Comparison of ENCODE assay signal across 9 cellular contexts in genomic region chr6:29626948-29627761, GRCh38. TPM values are rescaled to one million over a fixed set of nuclear protein-coding genes. Genes with fewer than 3 reads are reported as not detected.
DNase-seq lines count a peak whose midpoint lies in the region; ATAC-seq and TF ChIP-seq lines count a peak whose summit lies in the region.
"Had no signal": no experiment of that assay in that cellular context is flagged by ENCODE, and none has a peak within 500 bp of the region (broad histone marks: within the 10 kb centered on the region; RNA-seq: fewer than 3 reads in every experiment).

No MANE protein-coding gene starts in this region.

- no peaks in the 10 kb centered on the region for H3K36me3 ChIP-seq in duodenal mucosa (ENCODE audit: control insufficient read depth in 1 of 2, insufficient read depth in 2 of 2, low read length in 2 of 2)
- peaks cover 11% of the 10 kb centered on the region for H3K36me3 ChIP-seq in muscle layer of colon (ENCODE audit: insufficient read depth, low read length)
- no peaks in the 10 kb centered on the region for H3K36me3 ChIP-seq in vagina

- peaks cover 2% of the 10 kb centered on the region for H3K27me3 Mint-ChIP-seq in activated naive CD4-positive, alpha-beta T cell treated with anti-CD3 and anti-CD28 coated beads, Interleukin-2, amount 50 U/mL, for 24 hours

- H3K27ac Mint-ChIP-seq in activated naive CD4-positive, alpha-beta T cell treated with anti-CD3 and anti-CD28 coated beads, Interleukin-2, amount 50 U/mL, for 24 hours, result peak overlapping the region; percentile 1

- H3K27ac ChIP-seq in duodenal mucosa (ENCODE audit: low read depth, low read length) (no peak overlapping the region), muscle layer of colon (ENCODE audit: low read depth, low read length) (peak overlapping the region; percentile 63), vagina (peak overlapping the region; percentile 89)

- peak overlapping the region; percentile 66 for H3K4me3 Mint-ChIP-seq in activated naive CD4-positive, alpha-beta T cell treated with anti-CD3 and anti-CD28 coated beads, Interleukin-2, amount 50 U/mL, for 24 hours

- ATAC-seq in HG03378 (IDR thresholded peaks at IDR 0.05; ENCODE audit: unreplicated experiment), result no peak

- intact Hi-C loops in vagina (cut with DNase I), result no loop called here
- intact Hi-C loops in posterior cingulate gyrus (cut with DNase I), result no loop called here

- H3K4me1 ChIP-seq in duodenal mucosa (ENCODE audit: control insufficient read depth in 1 of 2, insufficient read depth in 2 of 2, low read length in 2 of 2) (peaks cover 11 to 17% of the 10 kb centered on the region in 2 donors), muscle layer of colon (ENCODE audit: insufficient read depth, low read length) (peaks cover 15% of the 10 kb centered on the region), vagina (peaks cover 37% of the 10 kb centered on the region)

- H3K4me1 Mint-ChIP-seq in activated naive CD4-positive, alpha-beta T cell treated with anti-CD3 and anti-CD28 coated beads, Interleukin-2, amount 50 U/mL, for 24 hours, result peaks cover 41% of the 10 kb centered on the region

- H3K9me3 ChIP-seq in duodenal mucosa (ENCODE audit: control insufficient read depth in 1 of 2, low read length in 2 of 2) (no peaks in the 10 kb centered on the region), muscle layer of colon (ENCODE audit: low read length) (no peaks in the 10 kb centered on the region), vagina (no peaks in the 10 kb centered on the region)
- H3K9me3 ChIP-seq: mucosa of descending colon had no signal

- TF ChIP-seq POLR2A in vagina (IDR thresholded peaks at IDR 0.05), result no peak

- no peak for DNase-seq in activated naive CD4-positive, alpha-beta T cell treated with anti-CD3 and anti-CD28 coated beads, Interleukin-2, amount 50 U/mL, for 16 hours
- DNase-seq in vagina (ENCODE audit: extremely low spot score in 2 of 2) (no peak), NCI-H345 (lab: John Stamatoyannopoulos, UW) (no peak), posterior cingulate gyrus (no peak)

- H3K27me3 ChIP-seq in duodenal mucosa (ENCODE audit: control insufficient read depth in 1 of 2, insufficient read depth in 2 of 2, low read length in 2 of 2), result peaks cover 32 to 48% of the 10 kb centered on the region in 2 donors
- no peaks in the 10 kb centered on the region for H3K27me3 ChIP-seq in muscle layer of colon (ENCODE audit: control insufficient read depth in 1 of 2, insufficient read depth in 2 of 2, low read length in 2 of 2)
- no peaks in the 10 kb centered on the region for H3K27me3 ChIP-seq in vagina

- no peaks in the 10 kb centered on the region for H3K36me3 Mint-ChIP-seq in activated naive CD4-positive, alpha-beta T cell treated with anti-CD3 and anti-CD28 coated beads, Interleukin-2, amount 50 U/mL, for 24 hours

- peak overlapping the region in 1 of 2 donors; percentile 30 for H3K9ac ChIP-seq in duodenal mucosa (ENCODE audit: low read depth in 1 of 2, low read length in 2 of 2)
- H3K9ac ChIP-seq in muscle layer of colon (ENCODE audit: low read length), result peak overlapping the region; percentile 44

- no peaks in the 10 kb centered on the region for H3K9me3 Mint-ChIP-seq in activated naive CD4-positive, alpha-beta T cell treated with anti-CD3 and anti-CD28 coated beads, Interleukin-2, amount 50 U/mL, for 24 hours

- H3K4me3 ChIP-seq in duodenal mucosa (ENCODE audit: low read depth in 1 of 2, low read length in 2 of 2), result peak overlapping the region; percentile 37 to 48
- H3K4me3 ChIP-seq in muscle layer of colon (ENCODE audit: low read depth in 1 of 2, low read length in 2 of 2), result peak overlapping the region; percentile 59 to 61
- H3K4me3 ChIP-seq in vagina, result peak overlapping the region; percentile 69 to 72
- H3K4me3 ChIP-seq: mucosa of descending colon had no signal

- TF ChIP-seq CTCF in vagina (IDR thresholded peaks at IDR 0.05), result no peak

RNA-seq across cellular contexts. Expression of gene GABBR1, which starts 5.8 kb away (rescaled TPM):
- total RNA-seq in vagina, result 58.4 TPM

RNA-seq across cellular contexts. Expression of gene MOG, which starts 29.7 kb away (rescaled TPM):
- not detected for total RNA-seq in vagina
- total RNA-seq: mucosa of descending colon had no signal

RNA-seq across cellular contexts. Expression of gene OR2H2, which starts 42.2 kb away (rescaled TPM):
- total RNA-seq in vagina, result not detected
- total RNA-seq: mucosa of descending colon had no signal

RNA-seq across cellular contexts. Expression of gene ZFP57, which starts 53.8 kb away (rescaled TPM):
- total RNA-seq in vagina, result 3.7 TPM
- total RNA-seq: mucosa of descending colon had no signal
